Comparison of ENCODE assay signal across 15 cellular contexts in genomic region chr16:606656-607307, GRCh38. TPM values are rescaled to one million over a fixed set of nuclear protein-coding genes. Genes with fewer than 3 reads are reported as not detected.
DNase-seq lines count a peak whose midpoint lies in the region; ATAC-seq and TF ChIP-seq lines count a peak whose summit lies in the region.
"Had no signal": no experiment of that assay in that cellular context is flagged by ENCODE, and none has a peak within 500 bp of the region (broad histone marks: within the 10 kb centered on the region; RNA-seq: fewer than 3 reads in every experiment).

No MANE protein-coding gene starts in this region.

- H3K4me1 ChIP-seq in heart right ventricle = peaks cover 0 to 6% (median 0%) of the 10 kb centered on the region in 9 donors
- H3K4me1 ChIP-seq in neuronal stem cell (ENCODE audit: control insufficient read depth in 2 of 2, insufficient read depth in 1 of 2, low read depth in 1 of 2, low read length in 2 of 2) = no peaks in the 10 kb centered on the region

- intact Hi-C loops in Right ventricle myocardium inferior (cut with DNase I) = no loop called here
- intact Hi-C loops in heart right ventricle (cut with DNase I) = no loop called here

- peak; percentile 45 for DNase-seq in Right ventricle myocardium inferior (ENCODE audit: missing footprints)
- no peak for DNase-seq in heart right ventricle
- DNase-seq in NCI-H82 (lab: John Stamatoyannopoulos, UW) = peak; percentile 99
- DNase-seq in neuronal stem cell (ENCODE audit: low spot score) = no peak
- no peak for DNase-seq in pons (ENCODE audit: low spot score)
- no peak for DNase-seq in effector memory CD8-positive, alpha-beta T cell
- no peak for DNase-seq in amygdala (lab: John Stamatoyannopoulos, UW)
- DNase-seq: CD8-positive, alpha-beta T cell; COR-L47; DMS53; GM23248 had no signal

- H3K79me1 ChIP-seq in neuronal stem cell (ENCODE audit: low read depth, low read length) = peaks cover 10% of the 10 kb centered on the region

- H3K9ac ChIP-seq in neuronal stem cell (ENCODE audit: low read depth, low read length, poor library complexity) = no peak overlapping the region
- H3K9ac ChIP-seq: GM23248 had no signal

- no peaks in the 10 kb centered on the region for H3K9me3 Mint-ChIP-seq in effector memory CD8-positive, alpha-beta T cell
- H3K9me3 Mint-ChIP-seq: CD8-positive, alpha-beta T cell had no signal

- H3K27ac Mint-ChIP-seq in effector memory CD8-positive, alpha-beta T cell = no peak overlapping the region
- H3K27ac Mint-ChIP-seq: CD8-positive, alpha-beta T cell had no signal

- peaks cover 20 to 27% of the 10 kb centered on the region in 2 donors for H3K4me1 Mint-ChIP-seq in effector memory CD8-positive, alpha-beta T cell (ENCODE audit: low read depth in 2 of 2)

- H3K36me3 ChIP-seq in heart right ventricle = no peaks in the 10 kb centered on the region
- peaks cover 0 to 2% of the 10 kb centered on the region in 2 donors for H3K36me3 ChIP-seq in neuronal stem cell (replicated peaks in 1 of 2; ENCODE audit: control insufficient read depth in 2 of 2, insufficient read depth in 2 of 2, low read length in 2 of 2)

- no peak overlapping the region for H3K4me3 Mint-ChIP-seq in effector memory CD8-positive, alpha-beta T cell
- H3K4me3 Mint-ChIP-seq: CD14-positive monocyte; CD8-positive, alpha-beta T cell had no signal

- no peak for TF ChIP-seq CTCF in heart right ventricle (IDR thresholded peaks at IDR 0.05)

- H2BK15ac ChIP-seq in neuronal stem cell (ENCODE audit: low read length) = no peak overlapping the region

- no peaks in the 10 kb centered on the region for H3K36me3 Mint-ChIP-seq in effector memory CD8-positive, alpha-beta T cell (ENCODE audit: insufficient read depth)
- H3K36me3 Mint-ChIP-seq: CD8-positive, alpha-beta T cell had no signal

- WGBS in heart right ventricle, 2 donors = 94% methylated on average over 22 of the region's 22 CpGs
- WGBS in neuronal stem cell (ENCODE audit: extremely low coverage in 2 of 2, insufficient read length in 2 of 2, insufficient replicate concordance in 1 of 2), 2 donors = no CpG with 5 or more reads among the region's 22 CpGs

- no peak overlapping the region for H4K91ac ChIP-seq in neuronal stem cell (ENCODE audit: low read depth, low read length, poor library complexity)

- ATAC-seq in Right ventricle myocardium inferior (no peak), heart right ventricle (no peak)
- no peak for ATAC-seq in effector memory CD8-positive, alpha-beta T cell (replicated peaks)
- ATAC-seq: CD8-positive, alpha-beta T cell had no signal

- H3K27me3 ChIP-seq in heart right ventricle = no peaks in the 10 kb centered on the region
- H3K27me3 ChIP-seq in neuronal stem cell (ENCODE audit: control insufficient read depth in 3 of 3, insufficient read depth in 3 of 3, low read depth in 1 of 3, low read length in 3 of 3) = no peaks in the 10 kb centered on the region

- H3K23ac ChIP-seq in neuronal stem cell (ENCODE audit: low read depth, low read length, poor library complexity) = peak overlapping the region; percentile 77

- H4K8ac ChIP-seq in neuronal stem cell (ENCODE audit: low read depth, low read length) = no peak overlapping the region

- no peaks in the 10 kb centered on the region for H3K27me3 Mint-ChIP-seq in effector memory CD8-positive, alpha-beta T cell

- no peak overlapping the region for H3K4ac ChIP-seq in neuronal stem cell (ENCODE audit: low read length)

- H2BK120ac ChIP-seq in neuronal stem cell (ENCODE audit: low read depth, low read length) = no peak overlapping the region

- no peak overlapping the region for H2AFZ ChIP-seq in neuronal stem cell (ENCODE audit: low read length)
- H2AFZ ChIP-seq: GM23248 had no signal

- H3K27ac ChIP-seq in heart right ventricle (no peak overlapping the region), neuronal stem cell (replicated peaks; ENCODE audit: low read length) (no peak overlapping the region)
- H3K27ac ChIP-seq: 22Rv1, GM23248, HL-60 had no signal

- H3K4me2 ChIP-seq in neuronal stem cell (ENCODE audit: insufficient read depth, low read length, poor library complexity, severe bottlenecking) = no peak overlapping the region

- no peak overlapping the region for H2AK5ac ChIP-seq in neuronal stem cell (ENCODE audit: low read depth, low read length)

- H3K18ac ChIP-seq in neuronal stem cell (ENCODE audit: low read length) = no peak overlapping the region

- no peak overlapping the region for H3K4me3 ChIP-seq in heart right ventricle
- H3K4me3 ChIP-seq in neuronal stem cell (ENCODE audit: low read length in 2 of 2) = peak overlapping the region in 1 of 2 donors; percentile 11
- H3K4me3 ChIP-seq: GM23248 had no signal

- H3K9me3 ChIP-seq in heart right ventricle = peaks cover 0 to 6% (median 0%) of the 10 kb centered on the region in 11 donors
- peaks cover 11 to 24% of the 10 kb centered on the region in 2 donors for H3K9me3 ChIP-seq in neuronal stem cell (replicated peaks in 1 of 2; ENCODE audit: control insufficient read depth in 2 of 2, insufficient read depth in 1 of 2, low read depth in 1 of 2, low read length in 2 of 2)

- H2BK12ac ChIP-seq in neuronal stem cell (ENCODE audit: low read length) = no peak overlapping the region

- H2BK5ac ChIP-seq in neuronal stem cell (ENCODE audit: low read length) = no peak overlapping the region

- no peak overlapping the region for H3K14ac ChIP-seq in neuronal stem cell (ENCODE audit: low read length)

RNA-seq across cellular contexts. Expression of gene RAB40C, which starts 16.9 kb away (rescaled TPM):
- total RNA-seq in Right ventricle myocardium inferior (8.8 TPM), heart right ventricle (10 to 100 TPM in 9 of 10 donors, 1 to 10 TPM in 1; 9.1 to 16.1 (median 12.1) TPM)
- 10 to 100 TPM; 19.4 to 32.0 TPM for polyA plus RNA-seq in heart right ventricle
- 20.5 TPM for polyA plus RNA-seq in neuronal stem cell (2013, experiment 1 of 2)
- 19.4 TPM for polyA plus RNA-seq in neuronal stem cell (2013, experiment 2 of 2)

RNA-seq across cellular contexts. Expression of gene WFIKKN1, which starts 24.0 kb away (rescaled TPM):
- total RNA-seq in Right ventricle myocardium inferior = 0.16 TPM
- total RNA-seq in heart right ventricle = under 1 TPM; 0.11 to 0.80 (median 0.27) TPM
- polyA plus RNA-seq in heart right ventricle = under 1 TPM; 0.61 to 0.95 TPM
- polyA plus RNA-seq in neuronal stem cell (2013, experiment 1 of 2) = 13.8 TPM
- 12.6 TPM for polyA plus RNA-seq in neuronal stem cell (2013, experiment 2 of 2)
- total RNA-seq: GM23248 had no signal
- polyA plus RNA-seq: BJ, CD14-positive monocyte, GM23248 had no signal

RNA-seq across cellular contexts. Expression of gene METTL26, which starts 29.3 kb away (rescaled TPM):
- total RNA-seq in Right ventricle myocardium inferior (53.5 TPM), heart right ventricle (10 to 100 TPM; 34.5 to 75.9 (median 43.8) TPM)
- 100 to 1,000 TPM; 123 to 237 TPM for polyA plus RNA-seq in heart right ventricle
- 56.9 TPM for polyA plus RNA-seq in neuronal stem cell (2013, experiment 1 of 2)
- polyA plus RNA-seq in neuronal stem cell (2013, experiment 2 of 2) = 56.4 TPM

RNA-seq across cellular contexts. Expression of gene MCRIP2, which starts 34.8 kb away (rescaled TPM):
- 194 TPM for total RNA-seq in Right ventricle myocardium inferior
- total RNA-seq in heart right ventricle = 100 to 1,000 TPM in 4 of 10 donors, 10 to 100 TPM in 6; 68.8 to 152 (median 87.8) TPM
- polyA plus RNA-seq in heart right ventricle = 100 to 1,000 TPM; 163 to 474 TPM
- 10.3 TPM for polyA plus RNA-seq in neuronal stem cell (2013, experiment 1 of 2)
- polyA plus RNA-seq in neuronal stem cell (2013, experiment 2 of 2) = 10.5 TPM

RNA-seq across cellular contexts. Expression of gene PIGQ, which starts 37.0 kb away (rescaled TPM):
- total RNA-seq in Right ventricle myocardium inferior (16.6 TPM), heart right ventricle (10 to 100 TPM; 13.7 to 26.8 (median 19.2) TPM)
- 10 to 100 TPM; 35.3 to 43.7 TPM for polyA plus RNA-seq in heart right ventricle
- polyA plus RNA-seq in neuronal stem cell (2013, experiment 1 of 2) = 23.9 TPM
- polyA plus RNA-seq in neuronal stem cell (2013, experiment 2 of 2) = 22.8 TPM

Comparison
In these comparisons a context has a peak if more than half of its experiments do, and no peak if none do; other contexts are left out.
1. DNase-seq: peak in Right ventricle myocardium inferior (single experiment) and NCI-H82 (single experiment); none in heart right ventricle (0 of 2), neuronal stem cell (single experiment), pons (single experiment), effector memory CD8-positive, alpha-beta T cell (0 of 3) and amygdala (0 of 56).